ENCODE assay signal across 9 cellular contexts in genomic region chr9:4228606-4229005, GRCh38.
DNase-seq lines count a peak whose midpoint lies in the region; ATAC-seq and TF ChIP-seq lines count a peak whose summit lies in the region.
"Had no signal": no experiment of that assay in that cellular context is flagged by ENCODE, and none has a peak within 500 bp of the region (broad histone marks: within the 10 kb centered on the region; RNA-seq: fewer than 3 reads in every experiment).

No MANE protein-coding gene starts in this region.

- ATAC-seq in Panc1 = peak; percentile 76; the same call in 1 of the 2 replicates
- ATAC-seq in GM18520 (IDR thresholded peaks at IDR 0.05; ENCODE audit: unreplicated experiment) = no peak

- TF ChIP-seq POLR2A in testis (IDR thresholded peaks at IDR 0.05) = no peak

- DNase-seq in SKM-1 treated with dmso at 0.1 percent for 144 hours (lab: John Stamatoyannopoulos, UW; ENCODE audit: unreplicated experiment) (peak; percentile 21), SKM-1 (lab: John Stamatoyannopoulos, UW; ENCODE audit: unreplicated experiment) (no peak), Panc1 (ENCODE audit: low read depth, low spot score) (no peak), foreskin melanocyte (peak; percentile 21), testis (peak; percentile 40), NK-92 (lab: John Stamatoyannopoulos, UW; ENCODE audit: unreplicated experiment) (no peak)
- no peak for DNase-seq in activated naive CD4-positive, alpha-beta T cell (lab: John Stamatoyannopoulos, UW)
- DNase-seq: activated T-cell treated with anti-CD3 and anti-CD28 coated beads, Interleukin-2, amount 50 U/mL, for 72 hours had no signal

- no peaks in the 10 kb centered on the region for H3K27me3 ChIP-seq in Panc1 (ENCODE audit: control insufficient read depth, insufficient read depth, low read length)
- H3K27me3 ChIP-seq in testis = no peaks in the 10 kb centered on the region

- TF ChIP-seq CTCF in Panc1 (IDR thresholded peaks at IDR 0.05) (peak; percentile 38), testis (IDR thresholded peaks at IDR 0.05) (peak; percentile 56 to 66 (median 58))

- H3K36me3 ChIP-seq in Panc1 (ENCODE audit: control insufficient read depth, insufficient read depth, low read length) = no peaks in the 10 kb centered on the region
- no peaks in the 10 kb centered on the region for H3K36me3 ChIP-seq in testis (ENCODE audit: low read depth, missing control alignments)

- H3K4me3 ChIP-seq in Panc1 (ENCODE audit: low read depth in 2 of 2, low read length in 2 of 2) (no peak overlapping the region), testis (no peak overlapping the region)

- intact Hi-C loops in Panc1 (cut with micrococcal nuclease; ENCODE audit: unreplicated experiment) = no loop called here
- intact Hi-C loops in testis (cut with DNase I; ENCODE audit: low total_unique reads) = no loop called here

- no peaks in the 10 kb centered on the region for H3K9me3 ChIP-seq in Panc1 (ENCODE audit: control insufficient read depth, insufficient read depth, low read depth, low read length)
- no peaks in the 10 kb centered on the region for H3K9me3 ChIP-seq in testis

- 90 to 92% methylated on average over 1 of the region's 1 CpG for WGBS in testis, 2 donors

- BruUV-seq in Panc1 (replicated peaks; lab: Mats Ljungman, UMichigan) = no TSS peak

- POLR2A ChIA-PET in Panc1 (lab: Charles Lee) = no interaction called here

- H3K4me1 ChIP-seq in Panc1 (ENCODE audit: control insufficient read depth, insufficient read depth, low read length) = no peaks in the 10 kb centered on the region
- peaks cover 22% of the 10 kb centered on the region for H3K4me1 ChIP-seq in testis

- H3K27ac ChIP-seq in Panc1 (ENCODE audit: low read length) (no peak overlapping the region), testis (no peak overlapping the region)

- CTCF ChIA-PET in Panc1 (lab: Charles Lee) = no interaction called here

- in situ Hi-C loops in Panc1 (cut with HindIII; ENCODE audit: low pct_unique_long_range_greater_than_20kb, low sequenced_read_pairs) = no loop called here

Comparison
In these comparisons a context has a peak if more than half of its experiments do, and no peak if none do; other contexts are left out.
1. DNase-seq: peak in SKM-1 treated with dmso at 0.1 percent for 144 hours (single experiment), foreskin melanocyte (single experiment) and testis (single experiment); none in SKM-1 (single experiment), Panc1 (single experiment), activated naive CD4-positive, alpha-beta T cell (0 of 4) and NK-92 (single experiment).